ENCODE assay signal across 1 cellular context in genomic region chr4:139322070-139322469, GRCh38. TPM values are rescaled to one million over a fixed set of nuclear protein-coding genes. Genes with fewer than 3 reads are reported as not detected.
"Had no signal": no experiment of that assay in that cellular context is flagged by ENCODE, and none has a peak within 500 bp of the region (broad histone marks: within the 10 kb centered on the region; RNA-seq: fewer than 3 reads in every experiment).

No MANE protein-coding gene starts in this region.

RNA-seq across cellular contexts. Expression of gene MGARP, which starts 42.0 kb away (rescaled TPM):
- total RNA-seq: lower lobe of right lung had no signal
